31 cellular contexts compared by ENCODE assay signal in genomic region chr22:50519151-50519550, GRCh38. TPM values are rescaled to one million over a fixed set of nuclear protein-coding genes. Genes with fewer than 3 reads are reported as not detected.
"Had no signal": no experiment of that assay in that cellular context is flagged by ENCODE, and none has a peak within 500 bp of the region (broad histone marks: within the 10 kb centered on the region; RNA-seq: fewer than 3 reads in every experiment).

No MANE protein-coding gene starts in this region.

- H3K27ac ChIP-seq: ascending aorta, cardiac muscle cell, VCaP had no signal

- H3K27me3 ChIP-seq: ascending aorta, cardiac muscle cell had no signal

- ATAC-seq: activated CD8-positive, alpha-beta T cell treated with anti-CD3 and anti-CD28 coated beads for 36 hours; activated naive CD8-positive, alpha-beta T cell treated with anti-CD3 and anti-CD28 coated beads, Interleukin-2, amount 50 U/mL, for 24 hours; activated T-cell treated with anti-CD3 and anti-CD28 coated beads, Interleukin-2, amount 50 U/mL, for 4 hours; activated T-cell treated with anti-CD3 and anti-CD28 coated beads, Interleukin-2, amount 50 U/mL, for 72 hours; activated T-helper 17 cell treated with anti-CD3 and anti-CD28 coated beads, Interleukin-2, amount 50 U/mL, for 72 hours had no signal

- FAIRE-seq: bronchial epithelial cell, TTC549 had no signal

- DNase-seq: activated B cell treated with CpG ODN at 0.5 μM for 24 hours; activated CD4-positive, alpha-beta memory T cell treated with anti-CD3 and anti-CD28 coated beads for 36 hours; activated CD4-positive, alpha-beta T cell treated with anti-CD3 and anti-CD28 coated beads for 4 hours; activated CD4-positive, alpha-beta T cell treated with anti-CD3 and anti-CD28 coated beads, Interleukin-2, amount 10 ng/mL, durations not matched to agents 24 days and 14 days; activated CD4-positive, alpha-beta T cell treated with anti-CD3 and anti-CD28 coated beads, Interleukin-2, amount 50 U/mL, for 1 hour; activated CD4-positive, alpha-beta T cell treated with anti-CD3 and anti-CD28 coated beads, Interleukin-2, amount 50 U/mL, for 4 hours; activated CD4-positive, CD25-positive, alpha-beta regulatory T cell treated with anti-CD3 and anti-CD28 coated beads, Interleukin-2, amount 50 U/mL, for 72 hours; activated CD8-positive, alpha-beta memory T cell treated with anti-CD3 and anti-CD28 coated beads, Interleukin-2, amount 50 U/mL, for 4 hours; activated CD8-positive, alpha-beta T cell treated with anti-CD3 and anti-CD28 coated beads for 36 hours; activated gamma-delta T cell; activated naive CD4-positive, alpha-beta T cell treated with anti-CD3 and anti-CD28 coated beads, Interleukin-2, amount 10 ng/mL, durations not matched to agents 7 days and 5 days; activated naive CD4-positive, alpha-beta T cell treated with Interleukin-2 at 50 U/mL for 16 hours; activated naive CD8-positive, alpha-beta T cell treated with anti-CD3 and anti-CD28 coated beads, Interleukin-2, amount 10 ng/mL, durations not matched to agents 7 days and 5 days; activated naive CD8-positive, alpha-beta T cell treated with anti-CD3 and anti-CD28 coated beads, Interleukin-2, amount 50 U/mL, for 24 hours; activated T-cell treated with anti-CD3 and anti-CD28 coated beads for 4 hours; activated T-cell treated with anti-CD3 and anti-CD28 coated beads, Interleukin-2, amount 50 U/mL, for 1 hour; activated T-cell treated with anti-CD3 and anti-CD28 coated beads, Interleukin-2, amount 50 U/mL, for 4 hours; activated T-cell treated with anti-CD3 and anti-CD28 coated beads, Interleukin-2, amount 50 U/mL, for 72 hours; amygdala; anterior cingulate cortex; caudate nucleus; cerebellar nuclear complex; T-helper 1 cell; T-helper 2 cell; T-helper 9 cell had no signal

- H3K4me3 ChIP-seq: ascending aorta, cardiac muscle cell had no signal

- H3K9me3 ChIP-seq: ascending aorta had no signal

RNA-seq across cellular contexts. Expression of gene SCO2, which starts 6.2 kb away (rescaled TPM):
- total RNA-seq: ascending aorta, cardiac muscle cell had no signal

RNA-seq across cellular contexts. Expression of gene KLHDC7B, which starts 26.5 kb away (rescaled TPM):
- total RNA-seq: ascending aorta had no signal
